In genomic region chr11:16598032-16598431, GRCh38 we compare ENCODE assay signal across 31 cellular contexts.
DNase-seq lines count a peak whose midpoint lies in the region; ATAC-seq, FAIRE-seq and TF ChIP-seq lines count a peak whose summit lies in the region.
"Had no signal": no experiment of that assay in that cellular context is flagged by ENCODE, and none has a peak within 500 bp of the region (broad histone marks: within the 10 kb centered on the region; RNA-seq: fewer than 3 reads in every experiment).

No MANE protein-coding gene starts in this region.

- H4K20me1 ChIP-seq in K562 (replicated peaks; ENCODE audit: control insufficient read depth, insufficient read depth, low read length) = no peaks in the 10 kb centered on the region
- H4K20me1 ChIP-seq: BLaER1 had no signal

- H3K4me3 ChIP-seq in SK-N-MC = no peak overlapping the region
- H3K4me3 ChIP-seq in K562 = no peak overlapping the region
- H3K4me3 ChIP-seq in coronary artery = no peak overlapping the region
- H3K4me3 ChIP-seq: A549; BLaER1; BLaER1 treated with 17β-estradiol and CSF1 and Interleukin-3, amounts not matched to agents 10 nM and 100 nM had no signal

- H3K27me3 ChIP-seq in K562 (ENCODE audit: control insufficient read depth in 2 of 2, insufficient read depth in 2 of 2, low read length in 2 of 2) = no peaks in the 10 kb centered on the region
- H3K27me3 ChIP-seq: BE2C had no signal

- no peak for FAIRE-seq in K562 (lab: Jason Lieb, UNC)
- FAIRE-seq: A204.1, A549, D721Med had no signal

- no peaks in the 10 kb centered on the region for H3K9me1 ChIP-seq in K562 (ENCODE audit: control insufficient read depth, insufficient read depth, low read length)

- H3K79me2 ChIP-seq in K562 (ENCODE audit: control insufficient read depth, insufficient read depth, low read length) = peaks cover 10% of the 10 kb centered on the region; the same call in 2 of the 3 replicates

- TF ChIP-seq RAD21 in K562 (CRISPR knock-in tag; conservative IDR thresholded peaks at IDR 0.05 in 1 of 2, IDR thresholded peaks at IDR 0.05 in 1 of 2) = no peak

- DNase-seq in SK-N-MC (ENCODE audit: low read depth, low spot score) (no peak), K562 (ENCODE audit: extremely low read depth in 1 of 4, low spot score in 3 of 4) (no peak), coronary artery (ENCODE audit: low spot score) (no peak), hepatic stellate cell (ENCODE audit: low spot score) (no peak)
- DNase-seq: 8988T; ACHN; AML-193; BE2C; C1 segment of cervical spinal cord; Caco-2; Calu3; CD4-positive, alpha-beta memory T cell; CD4-positive, alpha-beta T cell; CD4-positive, CD25-positive, alpha-beta regulatory T cell; CD8-positive, alpha-beta memory T cell; CD8-positive, alpha-beta T cell; COR-L47; DMS 273 treated with DMSO at 0.1 percent for 48 hours; DMS153; DMS53; DMS79; DMS79 treated with DMSO at 0.1 percent for 48 hours; DND-41; EL had no signal

- 6% methylated on average over 1 of the region's 1 CpG for WGBS in K562 (ENCODE audit: insufficient coverage, low coverage, missing lambda C conversion rate)

- in situ Hi-C loops in K562 (cut with MboI) = loop anchor here (10.0 kb wide), 1 partner anchor 233 kb away; no protein-coding TSS in a partner anchor

- no TSS peak for BruUV-seq in K562 (replicated peaks; lab: Mats Ljungman, UMichigan)

- no peak overlapping the region for H3K4me2 ChIP-seq in K562 (ENCODE audit: insufficient read depth, low read length)
- H3K4me2 ChIP-seq: A549; BLaER1; BLaER1 treated with 17β-estradiol and CSF1 and Interleukin-3, amounts not matched to agents 10 nM and 100 nM had no signal

- CTCF ChIA-PET in K562 (lab: Yijun Ruan, JAX; ENCODE audit: low intra/inter-chr PET ratio) = no interaction called here

- no peak for TF ChIP-seq EP300 in K562 (IDR thresholded peaks at IDR 0.05; ENCODE audit: low read length)

- 0 out of 2 replicates have a peak overlapping the region, but pooled peaks have one; percentile 1 for H3K27ac ChIP-seq in SK-N-MC
- H3K27ac ChIP-seq in K562 (ENCODE audit: extremely low read depth, low read depth, low read length) = no peak overlapping the region
- H3K27ac ChIP-seq in coronary artery = no peak overlapping the region
- H3K27ac ChIP-seq: 22Rv1; A549; BLaER1; BLaER1 treated with 17β-estradiol and CSF1 and Interleukin-3, amounts not matched to agents 10 nM and 100 nM; C4-2B had no signal

- H3K4me1 ChIP-seq in K562 (replicated peaks in 1 of 2; ENCODE audit: control insufficient read depth in 2 of 2, insufficient read depth in 2 of 2, low read length in 2 of 2) = peaks cover 3 to 7% of the 10 kb centered on the region in 2 experiments; a peak in 3 of 5 replicates
- H3K4me1 ChIP-seq: A549; BE2C; BLaER1; BLaER1 treated with 17β-estradiol and CSF1 and Interleukin-3, amounts not matched to agents 10 nM and 100 nM; Caco-2 had no signal

- no peak overlapping the region for H3K9ac ChIP-seq in SK-N-MC (ENCODE audit: insufficient read length)
- no peak overlapping the region for H3K9ac ChIP-seq in K562 (ENCODE audit: insufficient read depth in 1 of 2, low read depth in 2 of 2, low read length in 2 of 2)
- H3K9ac ChIP-seq: BLaER1; BLaER1 treated with 17β-estradiol and CSF1 and Interleukin-3, amounts not matched to agents 10 nM and 100 nM had no signal

- H3K36me3 ChIP-seq in SK-N-MC (ENCODE audit: insufficient read depth, low read length) (peaks cover 45% of the 10 kb centered on the region), K562 (ENCODE audit: control insufficient read depth, insufficient read depth, low read length) (no peaks in the 10 kb centered on the region)
- H3K36me3 ChIP-seq: BE2C; BLaER1; BLaER1 treated with 17β-estradiol and CSF1 and Interleukin-3, amounts not matched to agents 10 nM and 100 nM had no signal

- TF ChIP-seq POLR2A in K562 (conservative IDR thresholded peaks at IDR 0.05) = no peak

- intact Hi-C loops in K562 (cut with micrococcal nuclease) = no loop called here

- ATAC-seq in K562 = no peak
- ATAC-seq: A549; CD8-positive, alpha-beta T cell had no signal

- H3K9me3 ChIP-seq in SK-N-MC (ENCODE audit: low read depth, low read length) (no peaks in the 10 kb centered on the region), K562 (replicated peaks; ENCODE audit: control insufficient read depth, insufficient read depth, low read depth, low read length) (no peaks in the 10 kb centered on the region; the same call in 1 of the 2 replicates)
- H3K9me3 ChIP-seq: A549; BE2C; BLaER1; BLaER1 treated with 17β-estradiol and CSF1 and Interleukin-3, amounts not matched to agents 10 nM and 100 nM; Caco-2 had no signal

- no peak overlapping the region for H2AFZ ChIP-seq in K562 (ENCODE audit: low read depth, low read length)

- TF ChIP-seq CTCF in K562 (IDR thresholded peaks at IDR 0.05 in 2 of 3, conservative IDR thresholded peaks at IDR 0.05 in 1 of 3; ENCODE audit: insufficient read depth in 2 of 3, low read depth in 1 of 3, low read length in 3 of 3) (no peak), coronary artery (IDR thresholded peaks at IDR 0.05) (no peak)

- POLR2A ChIA-PET in K562 (lab: Yijun Ruan, JAX) = no interaction called here

TF ChIP-seq in K562, 482 proteins besides CTCF, POLR2A, EP300 and RAD21 (continues in another document):
- TF ChIP-seq CXXC5 (CRISPR knock-in tag; IDR thresholded peaks at IDR 0.05) (no peak), RBM25 (IDR thresholded peaks at IDR 0.05; ENCODE audit: low read depth, low read length, severe bottlenecking) (peak; percentile 95), MGA (IDR thresholded peaks at IDR 0.05) (no peak), BRD4 (IDR thresholded peaks at IDR 0.05) (no peak), PHB (CRISPR knock-in tag; IDR thresholded peaks at IDR 0.05) (no peak), NCOA1 (IDR thresholded peaks at IDR 0.05; ENCODE audit: low read depth) (no peak)
